Comparison of ENCODE assay signal across 9 cellular contexts in genomic region chr4:71732706-71733105, GRCh38. TPM values are rescaled to one million over a fixed set of nuclear protein-coding genes. Genes with fewer than 3 reads are reported as not detected.
DNase-seq lines count a peak whose midpoint lies in the region; ATAC-seq and TF ChIP-seq lines count a peak whose summit lies in the region.
"Had no signal": no experiment of that assay in that cellular context is flagged by ENCODE, and none has a peak within 500 bp of the region (broad histone marks: within the 10 kb centered on the region; RNA-seq: fewer than 3 reads in every experiment).

No MANE protein-coding gene starts in this region.

- H3K79me2 ChIP-seq in OCI-LY1 (ENCODE audit: insufficient read depth, low read length): no peaks in the 10 kb centered on the region

- intact Hi-C loops in stomach (cut with DNase I; ENCODE audit: low total_unique reads): no loop called here
- intact Hi-C loops in activated CD8-positive, alpha-beta T cell treated with anti-CD3 and anti-CD28 coated beads for 36 hours (cut with micrococcal nuclease): no loop called here

- H3K27me3 Mint-ChIP-seq in activated CD8-positive, alpha-beta T cell treated with anti-CD3 and anti-CD28 coated beads for 36 hours: peaks cover 7% of the 10 kb centered on the region

- WGBS in stomach, 5 donors: 81 to 85% (median 84%) methylated on average over 2 of the region's 2 CpGs

- H3K4me1 ChIP-seq in OCI-LY1 (ENCODE audit: insufficient read depth, low read length, severe bottlenecking): no peaks in the 10 kb centered on the region
- no peaks in the 10 kb centered on the region for H3K4me1 ChIP-seq in stomach

- H3K27ac ChIP-seq in OCI-LY1 (ENCODE audit: low read depth, low read length, poor library complexity, severe bottlenecking) (no peak overlapping the region), stomach (no peak overlapping the region)

- no peaks in the 10 kb centered on the region for H3K9me3 ChIP-seq in OCI-LY1 (ENCODE audit: low read length)
- no peaks in the 10 kb centered on the region for H3K9me3 ChIP-seq in stomach

- no peaks in the 10 kb centered on the region for H3F3A ChIP-seq in OCI-LY1 (ENCODE audit: insufficient read depth, low read length)

- H3K9me3 Mint-ChIP-seq in activated CD8-positive, alpha-beta T cell treated with anti-CD3 and anti-CD28 coated beads for 36 hours: no peaks in the 10 kb centered on the region

- no peaks in the 10 kb centered on the region for H3K4me1 Mint-ChIP-seq in activated CD8-positive, alpha-beta T cell treated with anti-CD3 and anti-CD28 coated beads for 36 hours (ENCODE audit: low read depth)

- H3K36me3 ChIP-seq in OCI-LY1 (ENCODE audit: insufficient read depth, low read length) (no peaks in the 10 kb centered on the region), stomach (no peaks in the 10 kb centered on the region)

- peak; percentile 30; the same call in 1 of the 2 replicates for TF ChIP-seq CTCF in OCI-LY1 (IDR thresholded peaks at IDR 0.05; ENCODE audit: low read length)
- TF ChIP-seq CTCF in fibroblast of mammary gland (conservative IDR thresholded peaks at IDR 0.05; ENCODE audit: control insufficient read depth, insufficient read depth, low read depth, low read length): peak; percentile 34
- TF ChIP-seq CTCF in stomach (IDR thresholded peaks at IDR 0.05): peak in 4 of 7 experiments; percentile 11 to 22 (median 14)
- TF ChIP-seq CTCF in activated CD8-positive, alpha-beta T cell treated with anti-CD3 and anti-CD28 coated beads for 36 hours (IDR thresholded peaks at IDR 0.05): no peak

- H3K27ac Mint-ChIP-seq in activated CD8-positive, alpha-beta T cell treated with anti-CD3 and anti-CD28 coated beads for 36 hours: no peak overlapping the region
- H3K27ac Mint-ChIP-seq: activated naive CD8-positive, alpha-beta T cell had no signal

- H2AFZ ChIP-seq in OCI-LY1 (ENCODE audit: low read length): no peak overlapping the region

- TF ChIP-seq POLR2A in stomach (IDR thresholded peaks at IDR 0.05): no peak

- H3K4me3 Mint-ChIP-seq in activated CD8-positive, alpha-beta T cell treated with anti-CD3 and anti-CD28 coated beads for 36 hours: no peak overlapping the region
- H3K4me3 Mint-ChIP-seq: activated naive CD8-positive, alpha-beta T cell had no signal

- no peaks in the 10 kb centered on the region for H3K9me2 ChIP-seq in OCI-LY1 (ENCODE audit: low read depth, low read length)

- POLR2A ChIA-PET in activated CD8-positive, alpha-beta T cell treated with anti-CD3 and anti-CD28 coated beads for 36 hours (lab: Charles Lee): no interaction called here

- H3K4me3 ChIP-seq in OCI-LY1 (ENCODE audit: low read depth, low read length, poor library complexity, severe bottlenecking) (no peak overlapping the region), fibroblast of mammary gland (ENCODE audit: control insufficient read depth, low read depth, low read length) (no peak overlapping the region), stomach (no peak overlapping the region)

- no peak for TF ChIP-seq EP300 in stomach (IDR thresholded peaks at IDR 0.05)

- H4K20me1 ChIP-seq in OCI-LY1 (ENCODE audit: insufficient read depth, low read length): no peaks in the 10 kb centered on the region

- no peak for ATAC-seq in activated CD8-positive, alpha-beta T cell treated with anti-CD3 and anti-CD28 coated beads for 36 hours
- no peak for ATAC-seq in HG03095 (IDR thresholded peaks at IDR 0.05; ENCODE audit: unreplicated experiment)

- H3K27me3 ChIP-seq in OCI-LY1 (ENCODE audit: insufficient read depth, low read length): no peaks in the 10 kb centered on the region
- no peaks in the 10 kb centered on the region for H3K27me3 ChIP-seq in stomach

- no peak overlapping the region for H3K9ac ChIP-seq in OCI-LY1 (ENCODE audit: low read length)

- H3K36me3 Mint-ChIP-seq in activated CD8-positive, alpha-beta T cell treated with anti-CD3 and anti-CD28 coated beads for 36 hours (ENCODE audit: low read depth): no peaks in the 10 kb centered on the region
- H3K36me3 Mint-ChIP-seq: activated naive CD8-positive, alpha-beta T cell had no signal

- CTCF ChIA-PET in activated CD8-positive, alpha-beta T cell treated with anti-CD3 and anti-CD28 coated beads for 36 hours (lab: Charles Lee): no interaction called here

- DNase-seq in NCI-H748 (lab: John Stamatoyannopoulos, UW; ENCODE audit: unreplicated experiment) (peak; percentile 29), NCI-H748 treated with DMSO at 0.1 percent for 48 hours (lab: John Stamatoyannopoulos, UW) (no peak), fibroblast of mammary gland (ENCODE audit: low read depth) (peak; percentile 35), stomach (no peak)
- DNase-seq in stimulated activated CD4-positive, alpha-beta T cell treated with anti-CD3 and anti-CD28 coated beads, Interleukin-2, amount 100 ng/mL, for 24 hours: no peak
- DNase-seq in activated CD8-positive, alpha-beta T cell treated with anti-CD3 and anti-CD28 coated beads for 36 hours: no peak

- H3K4me2 ChIP-seq in OCI-LY1 (ENCODE audit: low read length): no peak overlapping the region

RNA-seq across cellular contexts. Expression of gene GC, which starts 51.2 kb away (rescaled TPM):
- total RNA-seq in stomach: 10 to 100 TPM in 1 of 5 donors, 1 to 10 TPM in 1, not detected in 3; 5.5 to 14.5 TPM
- polyA plus RNA-seq in stomach: 10 to 100 TPM in 1 of 3 donors, 1 to 10 TPM in 2; 2.8 to 12.2 (median 8.2) TPM
- not detected for total RNA-seq in activated CD8-positive, alpha-beta T cell treated with anti-CD3 and anti-CD28 coated beads for 36 hours

Comparison
In these comparisons a context has a peak if more than half of its experiments do, and no peak if none do; other contexts are left out.
1. DNase-seq: peak in NCI-H748 (single experiment) and fibroblast of mammary gland (single experiment); none in NCI-H748 treated with DMSO at 0.1 percent for 48 hours (single experiment), stomach (single experiment), stimulated activated CD4-positive, alpha-beta T cell treated with anti-CD3 and anti-CD28 coated beads, Interleukin-2, amount 100 ng/mL, for 24 hours (0 of 2) and activated CD8-positive, alpha-beta T cell treated with anti-CD3 and anti-CD28 coated beads for 36 hours (single experiment).